ENCODE assay signal across 22 cellular contexts in genomic region chr6:35607517-35608233, GRCh38.
A peak's percentile ranks its signal among the peaks of the same experiment; 100 is the strongest.
DNase-seq lines count a peak whose midpoint lies in the region; ATAC-seq, FAIRE-seq and TF ChIP-seq lines count a peak whose summit lies in the region.
"Had no signal": no experiment of that assay in that cellular context is flagged by ENCODE, and none has a peak within 500 bp of the region (broad histone marks: within the 10 kb centered on the region; RNA-seq: fewer than 3 reads in every experiment).

No MANE protein-coding gene starts in this region.

- H3K4me1 ChIP-seq in ACC112 (ENCODE audit: control insufficient read depth, insufficient read depth, low read length, unreplicated experiment) = peaks cover 32% of the 10 kb centered on the region
- H3K4me1 ChIP-seq in RWPE2 (ENCODE audit: insufficient read depth, poor library complexity, severe bottlenecking) = peaks cover 26% of the 10 kb centered on the region
- H3K4me1 ChIP-seq in pancreas = peaks cover 11 to 14% (median 12%) of the 10 kb centered on the region in 3 donors

- FAIRE-seq in pancreas (lab: Jason Lieb, UNC) = no peak
- FAIRE-seq: H54, HepG2 had no signal

- H3K4me3 ChIP-seq in ACC112 (ENCODE audit: low read depth, low read length) = no peak overlapping the region
- H3K4me3 ChIP-seq in RWPE2 (ENCODE audit: severe bottlenecking) = no peak overlapping the region
- H3K4me3 ChIP-seq in pancreas = no peak overlapping the region
- H3K4me3 ChIP-seq: Peyer's patch had no signal

- no peak for DNase-seq in CD4-positive, alpha-beta T cell
- DNase-seq in RWPE2 (ENCODE audit: low spot score) (no peak), pancreas (no peak), NCI-H345 (lab: John Stamatoyannopoulos, UW) (no peak), endothelial cell (ENCODE audit: low spot score) (no peak)
- no peak for DNase-seq in naive thymus-derived CD8-positive, alpha-beta T cell
- DNase-seq: AML-193, C1 segment of cervical spinal cord, DMS79, KG1, NCI-H1105, NCI-H1694, NCI-H2081 treated with DMSO at 0.1 percent for 48 hours, NCI-H2171 treated with DMSO at 0.1 percent for 48 hours, NCI-H446, NCI-H526, Peyer's patch had no signal

- no peaks in the 10 kb centered on the region for H3K27me3 ChIP-seq in ACC112 (ENCODE audit: insufficient read depth, low read length)
- no peaks in the 10 kb centered on the region for H3K27me3 ChIP-seq in CD4-positive, alpha-beta T cell (ENCODE audit: control insufficient read depth, insufficient read depth, low read length)
- no peaks in the 10 kb centered on the region for H3K27me3 ChIP-seq in RWPE2 (ENCODE audit: insufficient read depth, poor library complexity, severe bottlenecking)
- H3K27me3 ChIP-seq in pancreas = no peaks in the 10 kb centered on the region
- H3K27me3 ChIP-seq: Peyer's patch had no signal

- peaks cover 18% of the 10 kb centered on the region for H3K79me2 ChIP-seq in ACC112 (ENCODE audit: control insufficient read depth, insufficient read depth, low read length, unreplicated experiment)

- H3K27ac ChIP-seq in ACC112 (ENCODE audit: low read depth, low read length) (peak overlapping the region; percentile 92), RWPE2 (ENCODE audit: poor library complexity, severe bottlenecking) (peak overlapping the region; percentile 31), pancreas (no peak overlapping the region)
- H3K27ac ChIP-seq in CD4-positive, alpha-beta T cell (ENCODE audit: low read depth, low read length) = no peak overlapping the region
- H3K27ac ChIP-seq: HL-60 had no signal

- WGBS in pancreas, 2 donors = 88 to 94% methylated on average over 13 of the region's 13 CpGs

- peak overlapping the region; percentile 15 for H3K27ac Mint-ChIP-seq in CD4-positive, alpha-beta T cell
- peak overlapping the region; percentile 56 to 93 (median 80) for H3K27ac Mint-ChIP-seq in naive thymus-derived CD8-positive, alpha-beta T cell
- no peak overlapping the region for H3K27ac Mint-ChIP-seq in endothelial cell (ENCODE audit: unreplicated experiment)

- H3K36me3 Mint-ChIP-seq in CD4-positive, alpha-beta T cell (ENCODE audit: low read depth) = peaks cover 76% of the 10 kb centered on the region
- peaks cover 27 to 65% (median 51%) of the 10 kb centered on the region in 3 donors for H3K36me3 Mint-ChIP-seq in naive thymus-derived CD8-positive, alpha-beta T cell
- no peaks in the 10 kb centered on the region for H3K36me3 Mint-ChIP-seq in endothelial cell (ENCODE audit: low read depth, unreplicated experiment)

- CTCF ChIA-PET in CD4-positive, alpha-beta T cell (lab: Charles Lee) = interaction anchor here (1.3 to 3.2 kb wide), 3 partner anchors 10 to 17 kb away, joined by 5 to 12 read pairs (median 5); no protein-coding TSS in a partner anchor

- peaks cover 87% of the 10 kb centered on the region for H3K4me1 Mint-ChIP-seq in CD4-positive, alpha-beta T cell (ENCODE audit: low read depth)
- peaks cover 34 to 87% (median 75%) of the 10 kb centered on the region in 4 donors for H3K4me1 Mint-ChIP-seq in naive thymus-derived CD8-positive, alpha-beta T cell
- H3K4me1 Mint-ChIP-seq in endothelial cell (ENCODE audit: unreplicated experiment) = peaks cover 2% of the 10 kb centered on the region

- intact Hi-C loops in CD4-positive, alpha-beta T cell (cut with DNase I, micrococcal nuclease) = no loop called here
- intact Hi-C loops in pancreas (cut with DNase I) = no loop called here

- H3K9me3 ChIP-seq in CD4-positive, alpha-beta T cell (ENCODE audit: control insufficient read depth, low read length) = no peaks in the 10 kb centered on the region
- no peaks in the 10 kb centered on the region for H3K9me3 ChIP-seq in RWPE2 (ENCODE audit: severe bottlenecking)
- no peaks in the 10 kb centered on the region for H3K9me3 ChIP-seq in pancreas
- H3K9me3 ChIP-seq: Peyer's patch had no signal

- no peak overlapping the region for H2AFZ ChIP-seq in ACC112 (ENCODE audit: low read length, unreplicated experiment)

- ATAC-seq in CD4-positive, alpha-beta T cell (ENCODE audit: poor library complexity) = no peak
- ATAC-seq in RWPE2 (ENCODE audit: low read depth) (no peak), pancreas (no peak)
- ATAC-seq in naive thymus-derived CD8-positive, alpha-beta T cell = no peak
- ATAC-seq: HepG2, Right ventricle myocardium inferior had no signal

- H3K27me3 Mint-ChIP-seq in CD4-positive, alpha-beta T cell = no peaks in the 10 kb centered on the region
- no peaks in the 10 kb centered on the region for H3K27me3 Mint-ChIP-seq in naive thymus-derived CD8-positive, alpha-beta T cell
- no peaks in the 10 kb centered on the region for H3K27me3 Mint-ChIP-seq in endothelial cell (ENCODE audit: unreplicated experiment)

- POLR2A ChIA-PET in CD4-positive, alpha-beta T cell (lab: Charles Lee) = interaction anchor here (0.6 to 1.6 kb wide), 3 partner anchors 9 to 17 kb away, joined by 3 read pairs; no protein-coding TSS in a partner anchor
- POLR2A ChIA-PET in naive thymus-derived CD8-positive, alpha-beta T cell (lab: Charles Lee) = interaction anchor here (1.1 to 12.5 kb wide), 3 partner anchors 10 to 17 kb away, joined by 3 to 230 read pairs (median 5); no protein-coding TSS in a partner anchor

- peaks cover 3% of the 10 kb centered on the region for H3K9me3 Mint-ChIP-seq in CD4-positive, alpha-beta T cell
- peaks cover 0 to 4% (median 0%) of the 10 kb centered on the region in 9 donors for H3K9me3 Mint-ChIP-seq in naive thymus-derived CD8-positive, alpha-beta T cell
- H3K9me3 Mint-ChIP-seq in endothelial cell (ENCODE audit: unreplicated experiment) = no peaks in the 10 kb centered on the region

- TF ChIP-seq CTCF in CD4-positive, alpha-beta T cell (IDR thresholded peaks at IDR 0.05) = no peak
- TF ChIP-seq CTCF in RWPE2 (IDR thresholded peaks at IDR 0.05; ENCODE audit: poor library complexity, severe bottlenecking) (no peak), pancreas (IDR thresholded peaks at IDR 0.05) (no peak), endothelial cell (IDR thresholded peaks at IDR 0.05; ENCODE audit: unreplicated experiment) (no peak)

- H3K36me3 ChIP-seq in ACC112 (ENCODE audit: insufficient read depth, low read length) (peaks cover 37% of the 10 kb centered on the region), RWPE2 (ENCODE audit: low read depth) (peaks cover 75% of the 10 kb centered on the region), pancreas (peaks cover 0 to 6% (median 3%) of the 10 kb centered on the region in 3 donors)

- H3K4me3 Mint-ChIP-seq in CD4-positive, alpha-beta T cell = no peak overlapping the region
- peak overlapping the region in 2 of 10 donors; percentile 22 to 41 for H3K4me3 Mint-ChIP-seq in naive thymus-derived CD8-positive, alpha-beta T cell
- no peak overlapping the region for H3K4me3 Mint-ChIP-seq in endothelial cell (ENCODE audit: unreplicated experiment)

Comparison
In these comparisons a context has a peak if more than half of its experiments do, and no peak if none do; other contexts are left out.
1. H3K27ac ChIP-seq: peak in ACC112 (single experiment) and RWPE2 (single experiment); none in CD4-positive, alpha-beta T cell (single experiment) and pancreas (0 of 4).